15 cellular contexts compared by ENCODE assay signal in genomic region chr11:18173225-18173866, GRCh38. TPM values are rescaled to one million over a fixed set of nuclear protein-coding genes. Genes with fewer than 3 reads are reported as not detected.
DNase-seq lines count a peak whose midpoint lies in the region; ATAC-seq and TF ChIP-seq lines count a peak whose summit lies in the region.
"Had no signal": no experiment of that assay in that cellular context is flagged by ENCODE, and none has a peak within 500 bp of the region (broad histone marks: within the 10 kb centered on the region; RNA-seq: fewer than 3 reads in every experiment).

No MANE protein-coding gene starts in this region.

- H3K4me3 Mint-ChIP-seq in memory B cell = peak overlapping the region; percentile 79
- H3K4me3 Mint-ChIP-seq in naive thymus-derived CD4-positive, alpha-beta T cell = no peak overlapping the region
- H3K4me3 Mint-ChIP-seq: CD8-positive, alpha-beta memory T cell had no signal

- peaks cover 43% of the 10 kb centered on the region for H3K27me3 ChIP-seq in OCI-LY3 (ENCODE audit: low read depth, low read length)
- H3K27me3 ChIP-seq in naive thymus-derived CD4-positive, alpha-beta T cell (ENCODE audit: control insufficient read depth in 2 of 2, insufficient read depth in 2 of 2, low read length in 2 of 2) = peaks cover 0 to 5% of the 10 kb centered on the region in 2 donors
- H3K27me3 ChIP-seq: BLaER1 had no signal

- peak overlapping the region; percentile 73 for H3K27ac Mint-ChIP-seq in memory B cell
- peak overlapping the region in 1 of 9 donors; percentile 74 for H3K27ac Mint-ChIP-seq in naive thymus-derived CD4-positive, alpha-beta T cell
- H3K27ac Mint-ChIP-seq: CD8-positive, alpha-beta memory T cell had no signal

- H3K79me2 ChIP-seq in OCI-LY3 (ENCODE audit: low read length) = no peaks in the 10 kb centered on the region

- H3K4me1 Mint-ChIP-seq in memory B cell = peaks cover 6% of the 10 kb centered on the region
- no peaks in the 10 kb centered on the region for H3K4me1 Mint-ChIP-seq in naive thymus-derived CD4-positive, alpha-beta T cell
- H3K4me1 Mint-ChIP-seq: CD8-positive, alpha-beta memory T cell had no signal

- ATAC-seq in HG02678 (IDR thresholded peaks at IDR 0.05; ENCODE audit: unreplicated experiment) = peak; percentile 57
- ATAC-seq in memory B cell (ENCODE audit: low read depth) = peak; percentile 89
- ATAC-seq in naive thymus-derived CD4-positive, alpha-beta T cell = no peak
- ATAC-seq: A549, HepG2 had no signal

- H3K36me3 ChIP-seq in OCI-LY3 (replicated peaks; ENCODE audit: low read depth, low read length) = no peaks in the 10 kb centered on the region
- no peaks in the 10 kb centered on the region for H3K36me3 ChIP-seq in naive thymus-derived CD4-positive, alpha-beta T cell (ENCODE audit: control insufficient read depth in 2 of 3, insufficient read depth in 3 of 3, low read length in 3 of 3)
- H3K36me3 ChIP-seq: BLaER1 had no signal

- CTCF ChIA-PET in naive thymus-derived CD4-positive, alpha-beta T cell (lab: Charles Lee) = no interaction called here

- DNase-seq in memory B cell (ENCODE audit: low spot score in 2 of 2) = peak in 1 of 2 donors; percentile 10
- no peak for DNase-seq in midbrain (lab: John Stamatoyannopoulos, UW)
- DNase-seq in naive thymus-derived CD4-positive, alpha-beta T cell = no peak
- DNase-seq in GM20000 (ENCODE audit: low spot score) = no peak
- no peak for DNase-seq in RPMI8226
- DNase-seq: Caco-2; CD8-positive, alpha-beta memory T cell; DND-41; GDM1 had no signal

- peaks cover 10% of the 10 kb centered on the region for H3K4me1 ChIP-seq in OCI-LY3 (ENCODE audit: low read length)
- no peaks in the 10 kb centered on the region for H3K4me1 ChIP-seq in naive thymus-derived CD4-positive, alpha-beta T cell (ENCODE audit: control insufficient read depth in 2 of 2, insufficient read depth in 2 of 2, low read length in 2 of 2)
- H3K4me1 ChIP-seq: A549, BLaER1, Caco-2 had no signal

- H3K4me2 ChIP-seq in OCI-LY3 (ENCODE audit: low read length) = peak overlapping the region; percentile 70
- H3K4me2 ChIP-seq: A549, BLaER1 had no signal

- no peak overlapping the region; the same call in 1 of the 2 replicates for H3K9ac ChIP-seq in OCI-LY3 (ENCODE audit: low read length)
- H3K9ac ChIP-seq: BLaER1 had no signal

- peaks cover 2% of the 10 kb centered on the region for H3K27me3 Mint-ChIP-seq in memory B cell
- peaks cover 29 to 43% (median 40%) of the 10 kb centered on the region in 5 donors for H3K27me3 Mint-ChIP-seq in naive thymus-derived CD4-positive, alpha-beta T cell

- H3K9me3 ChIP-seq in OCI-LY3 (ENCODE audit: insufficient read depth, low read length) = no peaks in the 10 kb centered on the region
- H3K9me3 ChIP-seq in naive thymus-derived CD4-positive, alpha-beta T cell (ENCODE audit: control insufficient read depth in 2 of 3, low read length in 3 of 3) = no peaks in the 10 kb centered on the region
- H3K9me3 ChIP-seq: A549, BLaER1, Caco-2 had no signal

- no peaks in the 10 kb centered on the region for H4K20me1 ChIP-seq in OCI-LY3 (ENCODE audit: insufficient read depth, low read length)
- H4K20me1 ChIP-seq: BLaER1 had no signal

- no peak overlapping the region for H3K27ac ChIP-seq in OCI-LY3 (ENCODE audit: low read length)
- no peak overlapping the region for H3K27ac ChIP-seq in naive thymus-derived CD4-positive, alpha-beta T cell (ENCODE audit: low read depth, low read length)
- H3K27ac ChIP-seq: A549, BLaER1 had no signal

- peak overlapping the region; percentile 69 for H3K4me3 ChIP-seq in OCI-LY3 (ENCODE audit: low read length)
- H3K4me3 ChIP-seq in naive thymus-derived CD4-positive, alpha-beta T cell (ENCODE audit: low read length) = no peak overlapping the region
- H3K4me3 ChIP-seq: A549, BLaER1 had no signal

- H3K9me3 Mint-ChIP-seq in memory B cell = no peaks in the 10 kb centered on the region
- no peaks in the 10 kb centered on the region for H3K9me3 Mint-ChIP-seq in naive thymus-derived CD4-positive, alpha-beta T cell
- H3K9me3 Mint-ChIP-seq: CD8-positive, alpha-beta memory T cell had no signal

- H3K36me3 Mint-ChIP-seq in memory B cell = no peaks in the 10 kb centered on the region
- peaks cover 0 to 5% (median 0%) of the 10 kb centered on the region in 5 donors for H3K36me3 Mint-ChIP-seq in naive thymus-derived CD4-positive, alpha-beta T cell
- H3K36me3 Mint-ChIP-seq: CD8-positive, alpha-beta memory T cell had no signal

- intact Hi-C loops in naive thymus-derived CD4-positive, alpha-beta T cell (cut with micrococcal nuclease) = no loop called here

- POLR2A ChIA-PET in naive thymus-derived CD4-positive, alpha-beta T cell (lab: Charles Lee) = no interaction called here

- TF ChIP-seq CTCF in OCI-LY3 (IDR thresholded peaks at IDR 0.05; ENCODE audit: low read depth, low read length) = no peak
- no peak for TF ChIP-seq CTCF in GM20000 (IDR thresholded peaks at IDR 0.05; ENCODE audit: extremely low read depth, missing control alignments)

- H2AFZ ChIP-seq in OCI-LY3 (ENCODE audit: low read depth, low read length) = peak overlapping the region; percentile 52; the same call in 1 of the 2 replicates

RNA-seq across cellular contexts. Expression of gene MRGPRX4, which starts 0.7 kb away (rescaled TPM):
- total RNA-seq in naive thymus-derived CD4-positive, alpha-beta T cell = not detected
- polyA plus RNA-seq in naive thymus-derived CD4-positive, alpha-beta T cell = not detected
- total RNA-seq: Caco-2; CD8-positive, alpha-beta memory T cell had no signal
- polyA plus RNA-seq: A549; AG04450; CD8-positive, alpha-beta memory T cell had no signal

RNA-seq across cellular contexts. Expression of gene MRGPRX3, which starts 41.0 kb away (rescaled TPM):
- total RNA-seq in naive thymus-derived CD4-positive, alpha-beta T cell = not detected
- not detected for polyA plus RNA-seq in naive thymus-derived CD4-positive, alpha-beta T cell
- total RNA-seq: Caco-2; CD8-positive, alpha-beta memory T cell; HepG2 had no signal
- polyA plus RNA-seq: A549; AG04450; CD8-positive, alpha-beta memory T cell had no signal
